ENCODE assay signal across 1 cellular context in the genomic region with DNA sequence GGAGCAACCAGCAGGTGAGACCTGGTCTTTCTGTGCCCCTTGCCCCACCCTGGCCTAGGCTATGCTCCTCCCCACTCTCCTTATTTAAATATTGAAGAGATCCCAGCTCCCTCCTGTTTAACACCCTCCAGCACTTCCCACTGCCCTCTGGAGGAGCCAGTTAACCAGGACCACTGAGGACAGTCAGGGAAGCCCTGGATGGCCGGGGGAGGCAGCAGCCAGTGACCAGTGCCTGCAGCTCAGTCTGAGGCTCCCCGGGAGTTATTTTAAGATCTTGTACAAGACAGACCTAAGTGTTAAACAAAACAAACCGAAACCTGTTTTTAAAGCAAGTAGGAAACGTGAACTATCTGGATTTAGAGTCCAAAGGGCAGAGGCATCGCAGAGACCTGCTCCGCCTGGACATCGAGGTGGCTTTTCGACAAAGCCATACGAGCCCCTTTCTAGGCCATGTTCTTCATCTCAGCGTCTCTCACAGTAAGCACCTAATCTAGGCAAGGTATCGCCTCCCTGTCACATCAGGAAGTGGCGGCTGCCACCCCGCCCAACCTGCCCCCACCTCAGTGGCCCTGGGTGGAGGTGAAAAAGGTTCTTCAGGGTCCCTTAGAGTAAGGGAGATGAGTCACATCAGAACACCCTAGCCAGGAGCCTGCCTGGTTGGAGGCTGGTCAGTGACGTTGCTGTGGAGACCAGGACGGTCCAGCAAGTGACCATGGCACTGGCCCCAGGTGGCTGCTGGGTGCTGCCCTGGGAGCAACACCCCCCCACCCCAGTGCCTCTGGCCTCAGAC.
TF ChIP-seq lines count a peak whose summit lies in the region.

No MANE protein-coding gene starts in this region.

TF ChIP-seq in H1, 55 proteins besides CTCF, POLR2A, EP300 and RAD21:
- TF ChIP-seq, protein P1, sequence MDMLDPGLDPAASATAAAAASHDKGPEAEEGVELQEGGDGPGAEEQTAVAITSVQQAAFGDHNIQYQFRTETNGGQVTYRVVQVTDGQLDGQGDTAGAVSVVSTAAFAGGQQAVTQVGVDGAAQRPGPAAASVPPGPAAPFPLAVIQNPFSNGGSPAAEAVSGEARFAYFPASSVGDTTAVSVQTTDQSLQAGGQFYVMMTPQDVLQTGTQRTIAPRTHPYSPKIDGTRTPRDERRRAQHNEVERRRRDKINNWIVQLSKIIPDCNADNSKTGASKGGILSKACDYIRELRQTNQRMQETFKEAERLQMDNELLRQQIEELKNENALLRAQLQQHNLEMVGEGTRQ (IDR thresholded peaks at IDR 0.05; ENCODE audit: low read length) = no peak
- TF ChIP-seq, protein P2, sequence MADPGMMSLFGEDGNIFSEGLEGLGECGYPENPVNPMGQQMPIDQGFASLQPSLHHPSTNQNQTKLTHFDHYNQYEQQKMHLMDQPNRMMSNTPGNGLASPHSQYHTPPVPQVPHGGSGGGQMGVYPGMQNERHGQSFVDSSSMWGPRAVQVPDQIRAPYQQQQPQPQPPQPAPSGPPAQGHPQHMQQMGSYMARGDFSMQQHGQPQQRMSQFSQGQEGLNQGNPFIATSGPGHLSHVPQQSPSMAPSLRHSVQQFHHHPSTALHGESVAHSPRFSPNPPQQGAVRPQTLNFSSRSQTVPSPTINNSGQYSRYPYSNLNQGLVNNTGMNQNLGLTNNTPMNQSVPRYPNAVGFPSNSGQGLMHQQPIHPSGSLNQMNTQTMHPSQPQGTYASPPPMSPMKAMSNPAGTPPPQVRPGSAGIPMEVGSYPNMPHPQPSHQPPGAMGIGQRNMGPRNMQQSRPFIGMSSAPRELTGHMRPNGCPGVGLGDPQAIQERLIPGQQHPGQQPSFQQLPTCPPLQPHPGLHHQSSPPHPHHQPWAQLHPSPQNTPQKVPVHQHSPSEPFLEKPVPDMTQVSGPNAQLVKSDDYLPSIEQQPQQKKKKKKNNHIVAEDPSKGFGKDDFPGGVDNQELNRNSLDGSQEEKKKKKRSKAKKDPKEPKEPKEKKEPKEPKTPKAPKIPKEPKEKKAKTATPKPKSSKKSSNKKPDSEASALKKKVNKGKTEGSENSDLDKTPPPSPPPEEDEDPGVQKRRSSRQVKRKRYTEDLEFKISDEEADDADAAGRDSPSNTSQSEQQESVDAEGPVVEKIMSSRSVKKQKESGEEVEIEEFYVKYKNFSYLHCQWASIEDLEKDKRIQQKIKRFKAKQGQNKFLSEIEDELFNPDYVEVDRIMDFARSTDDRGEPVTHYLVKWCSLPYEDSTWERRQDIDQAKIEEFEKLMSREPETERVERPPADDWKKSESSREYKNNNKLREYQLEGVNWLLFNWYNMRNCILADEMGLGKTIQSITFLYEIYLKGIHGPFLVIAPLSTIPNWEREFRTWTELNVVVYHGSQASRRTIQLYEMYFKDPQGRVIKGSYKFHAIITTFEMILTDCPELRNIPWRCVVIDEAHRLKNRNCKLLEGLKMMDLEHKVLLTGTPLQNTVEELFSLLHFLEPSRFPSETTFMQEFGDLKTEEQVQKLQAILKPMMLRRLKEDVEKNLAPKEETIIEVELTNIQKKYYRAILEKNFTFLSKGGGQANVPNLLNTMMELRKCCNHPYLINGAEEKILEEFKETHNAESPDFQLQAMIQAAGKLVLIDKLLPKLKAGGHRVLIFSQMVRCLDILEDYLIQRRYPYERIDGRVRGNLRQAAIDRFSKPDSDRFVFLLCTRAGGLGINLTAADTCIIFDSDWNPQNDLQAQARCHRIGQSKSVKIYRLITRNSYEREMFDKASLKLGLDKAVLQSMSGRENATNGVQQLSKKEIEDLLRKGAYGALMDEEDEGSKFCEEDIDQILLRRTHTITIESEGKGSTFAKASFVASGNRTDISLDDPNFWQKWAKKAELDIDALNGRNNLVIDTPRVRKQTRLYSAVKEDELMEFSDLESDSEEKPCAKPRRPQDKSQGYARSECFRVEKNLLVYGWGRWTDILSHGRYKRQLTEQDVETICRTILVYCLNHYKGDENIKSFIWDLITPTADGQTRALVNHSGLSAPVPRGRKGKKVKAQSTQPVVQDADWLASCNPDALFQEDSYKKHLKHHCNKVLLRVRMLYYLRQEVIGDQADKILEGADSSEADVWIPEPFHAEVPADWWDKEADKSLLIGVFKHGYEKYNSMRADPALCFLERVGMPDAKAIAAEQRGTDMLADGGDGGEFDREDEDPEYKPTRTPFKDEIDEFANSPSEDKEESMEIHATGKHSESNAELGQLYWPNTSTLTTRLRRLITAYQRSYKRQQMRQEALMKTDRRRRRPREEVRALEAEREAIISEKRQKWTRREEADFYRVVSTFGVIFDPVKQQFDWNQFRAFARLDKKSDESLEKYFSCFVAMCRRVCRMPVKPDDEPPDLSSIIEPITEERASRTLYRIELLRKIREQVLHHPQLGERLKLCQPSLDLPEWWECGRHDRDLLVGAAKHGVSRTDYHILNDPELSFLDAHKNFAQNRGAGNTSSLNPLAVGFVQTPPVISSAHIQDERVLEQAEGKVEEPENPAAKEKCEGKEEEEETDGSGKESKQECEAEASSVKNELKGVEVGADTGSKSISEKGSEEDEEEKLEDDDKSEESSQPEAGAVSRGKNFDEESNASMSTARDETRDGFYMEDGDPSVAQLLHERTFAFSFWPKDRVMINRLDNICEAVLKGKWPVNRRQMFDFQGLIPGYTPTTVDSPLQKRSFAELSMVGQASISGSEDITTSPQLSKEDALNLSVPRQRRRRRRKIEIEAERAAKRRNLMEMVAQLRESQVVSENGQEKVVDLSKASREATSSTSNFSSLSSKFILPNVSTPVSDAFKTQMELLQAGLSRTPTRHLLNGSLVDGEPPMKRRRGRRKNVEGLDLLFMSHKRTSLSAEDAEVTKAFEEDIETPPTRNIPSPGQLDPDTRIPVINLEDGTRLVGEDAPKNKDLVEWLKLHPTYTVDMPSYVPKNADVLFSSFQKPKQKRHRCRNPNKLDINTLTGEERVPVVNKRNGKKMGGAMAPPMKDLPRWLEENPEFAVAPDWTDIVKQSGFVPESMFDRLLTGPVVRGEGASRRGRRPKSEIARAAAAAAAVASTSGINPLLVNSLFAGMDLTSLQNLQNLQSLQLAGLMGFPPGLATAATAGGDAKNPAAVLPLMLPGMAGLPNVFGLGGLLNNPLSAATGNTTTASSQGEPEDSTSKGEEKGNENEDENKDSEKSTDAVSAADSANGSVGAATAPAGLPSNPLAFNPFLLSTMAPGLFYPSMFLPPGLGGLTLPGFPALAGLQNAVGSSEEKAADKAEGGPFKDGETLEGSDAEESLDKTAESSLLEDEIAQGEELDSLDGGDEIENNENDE (IDR thresholded peaks at IDR 0.05; ENCODE audit: insufficient replicate concordance, low read length) = no peak
- no peak for TF ChIP-seq CEBPB (IDR thresholded peaks at IDR 0.05; ENCODE audit: low read depth, low read length)
TF ChIP-seq in H1: peak in this region for 0.
